Comparison of ENCODE assay signal across 15 cellular contexts in the genomic region with DNA sequence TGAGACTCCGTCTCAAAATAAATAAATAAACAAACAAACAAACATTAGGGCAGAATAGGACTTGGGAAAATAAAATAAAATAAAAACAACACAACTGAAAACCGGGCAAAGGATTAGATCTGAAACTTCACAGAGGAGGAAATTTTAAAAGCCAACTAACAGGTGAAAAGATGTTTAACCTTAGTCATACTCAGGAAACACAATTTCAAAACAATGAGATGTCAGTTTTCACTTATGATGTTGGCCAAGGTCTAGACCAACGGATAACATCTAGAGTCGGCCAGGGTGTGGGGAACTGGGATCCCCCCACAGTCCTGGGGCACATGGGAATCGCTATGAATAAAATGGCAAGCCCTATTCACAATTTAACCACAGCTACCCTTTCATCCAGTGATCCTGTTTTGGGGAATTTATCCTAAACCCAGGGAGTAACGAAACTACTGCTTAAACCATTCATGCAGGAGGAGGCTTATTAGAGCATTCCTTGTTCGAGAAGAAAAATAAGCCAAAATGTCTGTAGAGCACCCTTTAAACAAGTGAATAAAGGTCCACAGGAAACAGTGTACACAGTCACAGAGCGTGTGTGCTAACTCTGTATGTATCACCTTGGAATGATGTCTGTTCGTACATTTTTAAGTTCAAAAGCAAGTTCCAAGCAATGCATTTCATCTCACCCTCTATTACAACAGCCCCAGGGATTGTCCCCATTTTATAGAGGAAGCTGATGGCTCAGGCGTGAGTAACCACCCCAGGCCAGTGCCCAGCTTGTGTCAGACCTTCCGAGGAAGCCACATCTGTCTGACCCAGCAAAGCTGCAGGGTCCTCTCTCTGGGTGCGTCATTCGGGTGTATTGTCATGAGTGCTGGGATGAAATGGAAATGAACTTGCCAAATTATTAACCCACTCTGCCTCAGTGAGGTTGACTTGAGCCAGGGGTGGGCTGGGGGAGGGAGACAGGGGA. TPM values are rescaled to one million over a fixed set of nuclear protein-coding genes. Genes with fewer than 3 reads are reported as not detected.
DNase-seq lines count a peak whose midpoint lies in the region; ATAC-seq, FAIRE-seq and TF ChIP-seq lines count a peak whose summit lies in the region.
"Had no signal": no experiment of that assay in that cellular context is flagged by ENCODE, and none has a peak within 500 bp of the region (broad histone marks: within the 10 kb centered on the region; RNA-seq: fewer than 3 reads in every experiment).

No MANE protein-coding gene starts in this region.

- H3K4me1 Mint-ChIP-seq in stimulated activated naive B cell treated with anti-CD40 and anti-IgM and Interleukin-4, amounts not matched to agents 10 μg/mL and 1 μg/mL and 100 μg/mL, for 72 hours = peaks cover 19% of the 10 kb centered on the region in 2 donors

- H3K36me3 ChIP-seq in brain microvascular endothelial cell (replicated peaks) (no peaks in the 10 kb centered on the region), small intestine (ENCODE audit: control insufficient read depth in 2 of 2, insufficient read depth in 2 of 2, low read length in 2 of 2) (no peaks in the 10 kb centered on the region)
- H3K36me3 ChIP-seq: SJCRH30 had no signal

- H3K4me3 Mint-ChIP-seq in stimulated activated naive B cell treated with anti-CD40 and anti-IgM and Interleukin-4, amounts not matched to agents 10 μg/mL and 1 μg/mL and 100 μg/mL, for 72 hours = no peak overlapping the region
- H3K4me3 Mint-ChIP-seq: activated naive CD8-positive, alpha-beta T cell treated with anti-CD3 and anti-CD28 coated beads, Interleukin-2, amount 10 ng/mL, durations not matched to agents 7 days and 5 days had no signal

- H3K27ac ChIP-seq in brain microvascular endothelial cell (no peak overlapping the region), small intestine (ENCODE audit: low read depth in 1 of 2, low read length in 1 of 2) (no peak overlapping the region)
- H3K27ac ChIP-seq: SJCRH30 had no signal

- no peak for FAIRE-seq in small intestine (lab: Jason Lieb, UNC)
- FAIRE-seq: kidney had no signal

- no peaks in the 10 kb centered on the region for H3K4me1 ChIP-seq in small intestine (ENCODE audit: control insufficient read depth in 2 of 2, insufficient read depth in 1 of 2, low read depth in 1 of 2, low read length in 1 of 2)

- peaks cover 0 to 3% of the 10 kb centered on the region in 2 donors for H3K9me3 Mint-ChIP-seq in stimulated activated naive B cell treated with anti-CD40 and anti-IgM and Interleukin-4, amounts not matched to agents 10 μg/mL and 1 μg/mL and 100 μg/mL, for 72 hours
- H3K9me3 Mint-ChIP-seq: activated naive CD8-positive, alpha-beta T cell treated with anti-CD3 and anti-CD28 coated beads, Interleukin-2, amount 10 ng/mL, durations not matched to agents 7 days and 5 days had no signal

- no peak for TF ChIP-seq CTCF in brain microvascular endothelial cell (IDR thresholded peaks at IDR 0.05; ENCODE audit: low read depth, low read length, missing control alignments)

- peaks cover 0 to 4% of the 10 kb centered on the region in 2 donors for H3K36me3 Mint-ChIP-seq in stimulated activated naive B cell treated with anti-CD40 and anti-IgM and Interleukin-4, amounts not matched to agents 10 μg/mL and 1 μg/mL and 100 μg/mL, for 72 hours

- DNase-seq in cardiac septum (ENCODE audit: low spot score) (peak; percentile 85), Right ventricle myocardium superior (no peak), brain microvascular endothelial cell (peak; percentile 37), kidney tubule cell (ENCODE audit: low spot score) (peak; percentile 91), small intestine (no peak), DMS114 treated with DMSO at 0.1 percent for 48 hours (lab: John Stamatoyannopoulos, UW; ENCODE audit: unreplicated experiment) (no peak), NCI-H1092 (lab: John Stamatoyannopoulos, UW) (no peak)
- DNase-seq in stimulated activated naive B cell treated with anti-CD40 and anti-IgM and Interleukin-4, amounts not matched to agents 10 μg/mL and 1 μg/mL and 100 μg/mL, for 72 hours = no peak
- DNase-seq: activated CD4-positive, alpha-beta T cell treated with anti-CD3 and anti-CD28 coated beads, Interleukin-2, amount 50 U/mL, for 4 hours; activated naive CD8-positive, alpha-beta T cell treated with anti-CD3 and anti-CD28 coated beads, Interleukin-2, amount 10 ng/mL, durations not matched to agents 7 days and 5 days; GDM1; kidney; NCI-H2081; SJCRH30 had no signal

- H3K4me3 ChIP-seq in brain microvascular endothelial cell (ENCODE audit: low read depth, low read length) = no peak overlapping the region
- no peak overlapping the region for H3K4me3 ChIP-seq in small intestine (ENCODE audit: low read depth in 1 of 2, low read length in 2 of 2)
- H3K4me3 ChIP-seq: SJCRH30 had no signal

- ATAC-seq in Right ventricle myocardium superior (ENCODE audit: poor library complexity) = no peak
- no peak for ATAC-seq in stimulated activated naive B cell treated with anti-CD40 and anti-IgM and Interleukin-4, amounts not matched to agents 10 μg/mL and 1 μg/mL and 100 μg/mL, for 72 hours (replicated peaks)

- WGBS in small intestine, 3 donors = 64 to 71% (median 69%) methylated on average over 13 of the region's 13 CpGs

- no peaks in the 10 kb centered on the region for H3K9me3 ChIP-seq in small intestine (ENCODE audit: control insufficient read depth, low read depth)
- H3K9me3 ChIP-seq: SJCRH30 had no signal

- H3K27me3 ChIP-seq in brain microvascular endothelial cell (replicated peaks) (no peaks in the 10 kb centered on the region), small intestine (ENCODE audit: control insufficient read depth in 2 of 2, insufficient read depth in 2 of 2, low read length in 2 of 2) (no peaks in the 10 kb centered on the region)

- H3K27me3 Mint-ChIP-seq in stimulated activated naive B cell treated with anti-CD40 and anti-IgM and Interleukin-4, amounts not matched to agents 10 μg/mL and 1 μg/mL and 100 μg/mL, for 72 hours = peaks cover 34 to 39% of the 10 kb centered on the region in 2 donors

- H3K27ac Mint-ChIP-seq in stimulated activated naive B cell treated with anti-CD40 and anti-IgM and Interleukin-4, amounts not matched to agents 10 μg/mL and 1 μg/mL and 100 μg/mL, for 72 hours = no peak overlapping the region
- H3K27ac Mint-ChIP-seq: activated naive CD8-positive, alpha-beta T cell treated with anti-CD3 and anti-CD28 coated beads, Interleukin-2, amount 10 ng/mL, durations not matched to agents 7 days and 5 days had no signal

- intact Hi-C loops in cardiac septum (cut with DNase I) (no loop called here), Right ventricle myocardium superior (cut with DNase I) (no loop called here)

- in situ Hi-C loops in brain microvascular endothelial cell (cut with HindIII; ENCODE audit: low pct_ligation_motif_present, low sequenced_read_pairs) = no loop called here

RNA-seq across cellular contexts. Expression of a gene that starts 6.3 kb away (rescaled TPM):
- total RNA-seq in cardiac septum (4.3 TPM), Right ventricle myocardium superior (6.6 TPM)
- 1,000 to 10,000 TPM; 1,286 to 3,293 (median 3,150) TPM for polyA plus RNA-seq in small intestine

RNA-seq across cellular contexts. Expression of a gene that starts 44.8 kb away (rescaled TPM):
- total RNA-seq in cardiac septum (0.19 TPM), Right ventricle myocardium superior (0.13 TPM)
- polyA plus RNA-seq in small intestine = under 1 TPM in 1 of 3 donors, not detected in 2; 0.39 TPM
- total RNA-seq: activated naive CD8-positive, alpha-beta T cell treated with anti-CD3 and anti-CD28 coated beads, Interleukin-2, amount 10 ng/mL, durations not matched to agents 7 days and 5 days; pulmonary artery endothelial cell; SJCRH30 had no signal

Comparison
In these comparisons a context has a peak if more than half of its experiments do, and no peak if none do; other contexts are left out.
1. DNase-seq: peak in cardiac septum (single experiment), brain microvascular endothelial cell (single experiment) and kidney tubule cell (single experiment); none in Right ventricle myocardium superior (single experiment), small intestine (single experiment), stimulated activated naive B cell treated with anti-CD40 and anti-IgM and Interleukin-4, amounts not matched to agents 10 μg/mL and 1 μg/mL and 100 μg/mL, for 72 hours (single experiment), DMS114 treated with DMSO at 0.1 percent for 48 hours (single experiment) and NCI-H1092 (single experiment).